In the genomic region with DNA sequence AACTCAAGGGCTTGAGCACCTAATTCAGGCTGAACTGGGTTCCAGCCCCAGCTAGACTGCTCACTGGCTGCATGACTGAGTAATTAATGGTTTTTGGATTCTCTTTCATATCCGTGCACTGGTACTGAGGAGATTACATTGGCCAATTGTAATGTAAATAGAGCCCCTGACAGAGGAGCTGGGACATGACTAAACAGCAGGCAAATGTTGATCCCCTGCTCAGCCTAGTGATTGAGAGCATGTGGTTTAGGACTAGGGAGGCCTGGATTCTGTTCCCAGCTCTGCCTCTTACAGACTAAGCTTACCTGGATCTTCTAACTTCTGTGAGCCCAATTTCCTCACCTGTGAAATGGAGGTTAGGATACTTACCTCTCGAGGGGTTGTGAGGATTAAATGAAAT, we compare ENCODE assay signal across 1 cellular context.
TF ChIP-seq lines count a peak whose summit lies in the region.

No MANE protein-coding gene starts in this region.

TF ChIP-seq in WTC11, 78 proteins besides CTCF, POLR2A, EP300 and RAD21 (continued from another document):
- TF ChIP-seq, protein P1, sequence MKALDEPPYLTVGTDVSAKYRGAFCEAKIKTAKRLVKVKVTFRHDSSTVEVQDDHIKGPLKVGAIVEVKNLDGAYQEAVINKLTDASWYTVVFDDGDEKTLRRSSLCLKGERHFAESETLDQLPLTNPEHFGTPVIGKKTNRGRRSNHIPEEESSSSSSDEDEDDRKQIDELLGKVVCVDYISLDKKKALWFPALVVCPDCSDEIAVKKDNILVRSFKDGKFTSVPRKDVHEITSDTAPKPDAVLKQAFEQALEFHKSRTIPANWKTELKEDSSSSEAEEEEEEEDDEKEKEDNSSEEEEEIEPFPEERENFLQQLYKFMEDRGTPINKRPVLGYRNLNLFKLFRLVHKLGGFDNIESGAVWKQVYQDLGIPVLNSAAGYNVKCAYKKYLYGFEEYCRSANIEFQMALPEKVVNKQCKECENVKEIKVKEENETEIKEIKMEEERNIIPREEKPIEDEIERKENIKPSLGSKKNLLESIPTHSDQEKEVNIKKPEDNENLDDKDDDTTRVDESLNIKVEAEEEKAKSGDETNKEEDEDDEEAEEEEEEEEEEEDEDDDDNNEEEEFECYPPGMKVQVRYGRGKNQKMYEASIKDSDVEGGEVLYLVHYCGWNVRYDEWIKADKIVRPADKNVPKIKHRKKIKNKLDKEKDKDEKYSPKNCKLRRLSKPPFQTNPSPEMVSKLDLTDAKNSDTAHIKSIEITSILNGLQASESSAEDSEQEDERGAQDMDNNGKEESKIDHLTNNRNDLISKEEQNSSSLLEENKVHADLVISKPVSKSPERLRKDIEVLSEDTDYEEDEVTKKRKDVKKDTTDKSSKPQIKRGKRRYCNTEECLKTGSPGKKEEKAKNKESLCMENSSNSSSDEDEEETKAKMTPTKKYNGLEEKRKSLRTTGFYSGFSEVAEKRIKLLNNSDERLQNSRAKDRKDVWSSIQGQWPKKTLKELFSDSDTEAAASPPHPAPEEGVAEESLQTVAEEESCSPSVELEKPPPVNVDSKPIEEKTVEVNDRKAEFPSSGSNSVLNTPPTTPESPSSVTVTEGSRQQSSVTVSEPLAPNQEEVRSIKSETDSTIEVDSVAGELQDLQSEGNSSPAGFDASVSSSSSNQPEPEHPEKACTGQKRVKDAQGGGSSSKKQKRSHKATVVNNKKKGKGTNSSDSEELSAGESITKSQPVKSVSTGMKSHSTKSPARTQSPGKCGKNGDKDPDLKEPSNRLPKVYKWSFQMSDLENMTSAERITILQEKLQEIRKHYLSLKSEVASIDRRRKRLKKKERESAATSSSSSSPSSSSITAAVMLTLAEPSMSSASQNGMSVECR (CRISPR knock-in tag; IDR thresholded peaks at IDR 0.05; ENCODE audit: borderline replicate concordance), result no peak
- no peak for TF ChIP-seq ZNF232 (CRISPR knock-in tag; IDR thresholded peaks at IDR 0.05)
- no peak for TF ChIP-seq ZNF671 (CRISPR knock-in tag; IDR thresholded peaks at IDR 0.05)
- no peak for TF ChIP-seq MXD4 (CRISPR knock-in tag; IDR thresholded peaks at IDR 0.05; ENCODE audit: borderline replicate concordance)
